ENCODE assay signal across 28 cellular contexts in the genomic region with DNA sequence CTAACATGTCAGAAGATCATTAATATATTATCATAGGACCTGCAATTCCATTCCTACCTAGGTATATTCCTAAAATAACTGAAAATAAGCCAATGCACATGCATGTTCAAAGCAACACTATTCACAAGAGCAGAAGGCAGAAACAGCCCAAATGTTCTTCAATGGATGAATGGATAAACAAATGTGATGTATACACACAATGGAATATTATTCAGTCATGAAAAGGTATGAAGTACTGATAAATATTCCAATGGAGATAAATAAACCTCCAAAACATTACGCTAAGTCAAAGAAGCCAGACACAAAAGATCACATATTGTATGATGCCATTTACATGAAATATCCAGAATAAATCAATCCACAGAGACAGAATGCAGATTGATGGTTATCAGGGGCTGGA.
"Had no signal": no experiment of that assay in that cellular context is flagged by ENCODE, and none has a peak within 500 bp of the region (broad histone marks: within the 10 kb centered on the region; RNA-seq: fewer than 3 reads in every experiment).

No MANE protein-coding gene starts in this region.

- H3K4me3 ChIP-seq: colonic mucosa, esophagus squamous epithelium, gastrocnemius medialis, heart right ventricle, left lung, lower lobe of right lung, mucosa of descending colon had no signal

- ATAC-seq: effector memory CD8-positive, alpha-beta T cell; esophagus mucosa; gastrocnemius medialis; heart right ventricle; left lung; left ventricle myocardium superior; lower lobe of right lung; mucosa of descending colon; naive thymus-derived CD8-positive, alpha-beta T cell had no signal

- H3K36me3 ChIP-seq: colonic mucosa, esophagus squamous epithelium, gastrocnemius medialis, left lung, lower lobe of right lung had no signal

- H3K27me3 Mint-ChIP-seq: dendritic cell treated with granulocyte-macrophage colony-stimulating factor and Interleukin-4, amounts not matched to agents 40 ng/mL and 50 ng/mL, for 4 days; effector memory CD8-positive, alpha-beta T cell; naive B cell; naive thymus-derived CD8-positive, alpha-beta T cell had no signal

- H3K4me1 Mint-ChIP-seq: mesothelial cell of epicardium had no signal

- H3K27ac ChIP-seq: colonic mucosa, epithelial cell of prostate, esophagus squamous epithelium, gastrocnemius medialis, heart right ventricle, left lung, lower lobe of right lung had no signal

- H3K9me3 Mint-ChIP-seq: dendritic cell treated with granulocyte-macrophage colony-stimulating factor and Interleukin-4, amounts not matched to agents 40 ng/mL and 50 ng/mL, for 4 days; effector memory CD8-positive, alpha-beta T cell had no signal

- H3K9me3 ChIP-seq: colonic mucosa, esophagus squamous epithelium, gastrocnemius medialis, left lung, lower lobe of right lung, mucosa of descending colon had no signal

- FAIRE-seq: endometrium, islet of Langerhans, keratinocyte had no signal

- H3K4me3 Mint-ChIP-seq: dendritic cell treated with granulocyte-macrophage colony-stimulating factor and Interleukin-4, amounts not matched to agents 40 ng/mL and 50 ng/mL, for 4 days; effector memory CD8-positive, alpha-beta T cell; endodermal cell; mesothelial cell of epicardium; naive B cell; naive thymus-derived CD8-positive, alpha-beta T cell had no signal

- H3K27ac Mint-ChIP-seq: dendritic cell treated with granulocyte-macrophage colony-stimulating factor and Interleukin-4, amounts not matched to agents 40 ng/mL and 50 ng/mL, for 4 days; effector memory CD8-positive, alpha-beta T cell; endodermal cell had no signal

- DNase-seq: colonic mucosa; cortex of kidney; effector CD8-positive, alpha-beta T cell; effector memory CD8-positive, alpha-beta T cell; endodermal cell; erythroblast; esophagus squamous epithelium; foreskin fibroblast; foreskin melanocyte; gastrocnemius medialis; glutamatergic neuron; head of caudate nucleus; heart right ventricle; hippocampal formation; left lung; left ventricle myocardium superior; lower lobe of right lung; mesenchymal stem cell; mucosa of descending colon; naive B cell; naive thymus-derived CD8-positive, alpha-beta T cell had no signal

- H3K4me1 ChIP-seq: colonic mucosa, esophagus squamous epithelium had no signal

- H3K27me3 ChIP-seq: colonic mucosa, esophagus squamous epithelium, gastrocnemius medialis, heart right ventricle, left lung had no signal
